8 cellular contexts compared by ENCODE assay signal in the genomic region with DNA sequence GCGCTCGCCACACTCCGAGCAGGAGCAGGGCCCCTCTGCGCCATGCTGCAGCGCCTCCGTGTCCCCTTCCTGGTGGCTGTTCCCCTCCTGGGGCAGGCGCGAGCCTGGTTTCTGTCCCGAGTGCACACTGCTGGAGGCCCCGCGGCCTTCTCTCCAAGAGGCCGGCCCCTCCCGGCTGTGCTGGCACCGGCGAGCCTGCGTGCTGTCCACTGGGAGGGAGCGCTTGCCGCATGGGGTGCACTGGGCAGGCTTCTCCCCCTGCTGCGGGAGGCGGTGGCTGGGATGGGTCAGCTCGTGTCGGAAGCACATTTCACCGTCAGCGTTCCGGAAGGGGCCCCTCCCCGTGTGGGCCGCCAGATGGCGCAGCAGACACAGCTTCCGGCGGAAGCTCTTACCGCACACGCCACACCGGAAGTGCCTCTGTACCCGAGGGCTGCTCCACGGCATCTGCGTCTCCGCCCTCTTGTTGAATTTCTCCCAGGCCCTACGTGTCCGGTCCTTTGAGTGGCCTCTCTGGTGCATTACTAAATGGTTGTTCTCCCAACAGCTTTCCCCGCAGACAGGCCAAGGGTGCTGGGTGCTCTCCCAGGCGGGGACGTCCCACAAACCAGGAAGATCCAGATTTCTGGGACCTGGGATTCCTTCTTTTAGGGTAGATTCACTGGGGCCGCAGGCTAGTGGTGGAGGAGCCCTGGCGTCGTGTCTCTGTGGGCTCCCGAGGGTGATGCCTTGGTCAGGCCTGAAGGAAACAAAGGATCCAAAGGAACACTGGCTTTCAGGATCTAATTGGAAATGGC. TPM values are rescaled to one million over a fixed set of nuclear protein-coding genes. Genes with fewer than 3 reads are reported as not detected.
DNase-seq lines count a peak whose midpoint lies in the region; ATAC-seq and TF ChIP-seq lines count a peak whose summit lies in the region.

No MANE protein-coding gene starts in this region.

- no peaks in the 10 kb centered on the region for H3K27me3 ChIP-seq in heart right ventricle

- peak; percentile 45 to 81 (median 62) for ATAC-seq in heart right ventricle
- ATAC-seq in HG02973 (IDR thresholded peaks at IDR 0.05; ENCODE audit: unreplicated experiment), result no peak
- ATAC-seq in GM18858 (IDR thresholded peaks at IDR 0.05; ENCODE audit: unreplicated experiment), result no peak

- TF ChIP-seq CTCF in HFF-Myc (IDR thresholded peaks at IDR 0.05; ENCODE audit: low read depth, low read length, missing control alignments) (peak; percentile 37), heart right ventricle (IDR thresholded peaks at IDR 0.05) (peak in 6 of 9 donors; percentile 16 to 46 (median 36))

- no peak overlapping the region for H3K4me3 ChIP-seq in HFF-Myc (replicated peaks; ENCODE audit: low read depth, low read length)
- H3K4me3 ChIP-seq in heart right ventricle, result peak overlapping the region in 1 of 10 donors; percentile 20

- H3K4me1 ChIP-seq in heart right ventricle, result peaks cover 0 to 12% (median 0%) of the 10 kb centered on the region in 9 donors

- peaks cover 0 to 70% (median 26%) of the 10 kb centered on the region in 9 donors for H3K36me3 ChIP-seq in heart right ventricle

- DNase-seq in HFF-Myc (ENCODE audit: extremely low read depth, low read depth) (no peak), heart right ventricle (peak in 1 of 2 donors; percentile 42), inferior parietal cortex (ENCODE audit: extremely low spot score) (no peak), DMS 273 (lab: John Stamatoyannopoulos, UW; ENCODE audit: unreplicated experiment) (no peak)
- peak; percentile 48 for DNase-seq in activated CD8-positive, alpha-beta memory T cell treated with anti-CD3 and anti-CD28 coated beads, Interleukin-2, amount 50 U/mL, for 4 hours
- DNase-seq in stimulated activated CD4-positive, alpha-beta T cell treated with anti-CD3 and anti-CD28 coated beads, Interleukin-2, amount 100 ng/mL, for 48 hours, result peak; percentile 38 to 42

- H3K27ac ChIP-seq in heart right ventricle, result peak overlapping the region in 9 of 10 donors; percentile 21 to 82 (median 55)

- intact Hi-C loops in heart right ventricle (cut with DNase I), result no loop called here

- H3K9me3 ChIP-seq in heart right ventricle, result no peaks in the 10 kb centered on the region

- WGBS in heart right ventricle, 2 donors, result 69 to 70% methylated on average over 43 to 46 of the region's 46 CpGs

RNA-seq across cellular contexts. Expression of gene ZNF786, which starts 18.7 kb away (rescaled TPM):
- total RNA-seq in heart right ventricle, result 1 to 10 TPM; 2.0 to 3.4 (median 2.6) TPM
- 1 to 10 TPM; 2.0 TPM for polyA plus RNA-seq in heart right ventricle

RNA-seq across cellular contexts. Expression of gene PDIA4, which starts 43.5 kb away (rescaled TPM):
- 10 to 100 TPM; 18.2 to 49.2 (median 24.6) TPM for total RNA-seq in heart right ventricle
- 10 to 100 TPM; 10.2 to 64.5 TPM for polyA plus RNA-seq in heart right ventricle

RNA-seq across cellular contexts. Expression of gene ZNF425, which starts 54.3 kb away (rescaled TPM):
- total RNA-seq in heart right ventricle, result 1 to 10 TPM in 1 of 10 donors, under 1 TPM in 9; 0.28 to 1.2 (median 0.78) TPM
- under 1 TPM; 0.28 to 0.37 TPM for polyA plus RNA-seq in heart right ventricle

Comparison
In these comparisons a context has a peak if more than half of its experiments do, and no peak if none do; other contexts are left out.
1. DNase-seq: peak in activated CD8-positive, alpha-beta memory T cell treated with anti-CD3 and anti-CD28 coated beads, Interleukin-2, amount 50 U/mL, for 4 hours (single experiment) and stimulated activated CD4-positive, alpha-beta T cell treated with anti-CD3 and anti-CD28 coated beads, Interleukin-2, amount 100 ng/mL, for 48 hours (2 of 2); none in HFF-Myc (single experiment), inferior parietal cortex (single experiment) and DMS 273 (single experiment).
2. ATAC-seq: peak in heart right ventricle (8 of 8); none in HG02973 (single experiment) and GM18858 (single experiment).